Comparison of ENCODE assay signal across 12 cellular contexts in genomic region chrX:41526925-41527324, GRCh38.
DNase-seq lines count a peak whose midpoint lies in the region; ATAC-seq and TF ChIP-seq lines count a peak whose summit lies in the region.
"Had no signal": no experiment of that assay in that cellular context is flagged by ENCODE, and none has a peak within 500 bp of the region (broad histone marks: within the 10 kb centered on the region; RNA-seq: fewer than 3 reads in every experiment).

No MANE protein-coding gene starts in this region.

- peaks cover 14% of the 10 kb centered on the region for H3K4me1 Mint-ChIP-seq in T-helper 2 cell treated with Interferon-gamma antibody and Interleukin-4, amounts not matched to agents 5 μg/mL and 100 μg/mL, for 36 hours (ENCODE audit: low read depth)

- H3K4me1 ChIP-seq in foreskin keratinocyte: peaks cover 9% of the 10 kb centered on the region
- H3K4me1 ChIP-seq: lower lobe of right lung had no signal

- peaks cover 35% of the 10 kb centered on the region for H3K36me3 Mint-ChIP-seq in T-helper 2 cell treated with Interferon-gamma antibody and Interleukin-4, amounts not matched to agents 5 μg/mL and 100 μg/mL, for 36 hours (ENCODE audit: low read depth)

- intact Hi-C loops in posterior vena cava (cut with DNase I): no loop called here

- TF ChIP-seq CTCF in foreskin keratinocyte (conservative IDR thresholded peaks at IDR 0.05): no peak

- H3K9me3 Mint-ChIP-seq in T-helper 2 cell treated with Interferon-gamma antibody and Interleukin-4, amounts not matched to agents 5 μg/mL and 100 μg/mL, for 36 hours: no peaks in the 10 kb centered on the region

- H3K27me3 Mint-ChIP-seq in T-helper 2 cell treated with Interferon-gamma antibody and Interleukin-4, amounts not matched to agents 5 μg/mL and 100 μg/mL, for 36 hours (ENCODE audit: low read depth): no peaks in the 10 kb centered on the region
- H3K27me3 Mint-ChIP-seq: progenitor cell of endocrine pancreas had no signal

- H3K27me3 ChIP-seq in foreskin keratinocyte: no peaks in the 10 kb centered on the region
- H3K27me3 ChIP-seq: gastrocnemius medialis had no signal

- no peak overlapping the region for H3K4me3 Mint-ChIP-seq in T-helper 2 cell treated with Interferon-gamma antibody and Interleukin-4, amounts not matched to agents 5 μg/mL and 100 μg/mL, for 36 hours

- ATAC-seq in GM21786 (IDR thresholded peaks at IDR 0.05; ENCODE audit: unreplicated experiment) (peak; percentile 56), foreskin keratinocyte (peak; percentile 42)
- ATAC-seq: gastrocnemius medialis, lower lobe of right lung had no signal

- in situ Hi-C loops in Caki2 (cut with HindIII; ENCODE audit: low pct_unique_long_range_greater_than_20kb, low sequenced_read_pairs): no loop called here

- H3K27ac Mint-ChIP-seq in T-helper 2 cell treated with Interferon-gamma antibody and Interleukin-4, amounts not matched to agents 5 μg/mL and 100 μg/mL, for 36 hours: peak overlapping the region; percentile 48
- H3K27ac Mint-ChIP-seq: progenitor cell of endocrine pancreas had no signal

- H3K27ac ChIP-seq in foreskin keratinocyte: no peak overlapping the region
- H3K27ac ChIP-seq: gastrocnemius medialis, lower lobe of right lung had no signal

- DNase-seq in Caki2 (ENCODE audit: low read depth) (peak; percentile 62), foreskin keratinocyte (peak; percentile 16 to 37), amniotic stem cell (lab: John Stamatoyannopoulos, UW) (no peak), posterior vena cava (ENCODE audit: low spot score) (no peak), KG1 (lab: John Stamatoyannopoulos, UW) (no peak)
- DNase-seq in T-helper 2 cell treated with Interferon-gamma antibody and Interleukin-4, amounts not matched to agents 5 μg/mL and 100 μg/mL, for 36 hours (ENCODE audit: low spot score): no peak
- no peak for DNase-seq in activated effector memory CD4-positive, alpha-beta T cell treated with Interleukin-2 at 50 U/mL for 16 hours
- DNase-seq: gastrocnemius medialis, lower lobe of right lung, NCI-H446 treated with DMSO at 0.1 percent for 48 hours had no signal

Comparison
In these comparisons a context has a peak if more than half of its experiments do, and no peak if none do; other contexts are left out.
1. DNase-seq: peak in Caki2 (single experiment) and foreskin keratinocyte (2 of 2); none in T-helper 2 cell treated with Interferon-gamma antibody and Interleukin-4, amounts not matched to agents 5 μg/mL and 100 μg/mL, for 36 hours (single experiment), activated effector memory CD4-positive, alpha-beta T cell treated with Interleukin-2 at 50 U/mL for 16 hours (single experiment), amniotic stem cell (single experiment), posterior vena cava (single experiment) and KG1 (single experiment).